22 cellular contexts compared by ENCODE assay signal in genomic region chr7:118478931-118479330, GRCh38.
"Had no signal": no experiment of that assay in that cellular context is flagged by ENCODE, and none has a peak within 500 bp of the region (broad histone marks: within the 10 kb centered on the region; RNA-seq: fewer than 3 reads in every experiment).

No MANE protein-coding gene starts in this region.

- H3K4me3 Mint-ChIP-seq: effector memory CD8-positive, alpha-beta T cell; naive thymus-derived CD4-positive, alpha-beta T cell; nephron progenitor cell; stimulated activated memory B cell treated with anti-CD40 and anti-IgM and Interleukin-4, amounts not matched to agents 10 μg/mL and 1 μg/mL and 100 μg/mL, for 72 hours; stimulated activated naive CD8-positive, alpha-beta T cell treated with anti-CD3 and anti-CD28 coated beads, Interleukin-15, Interleukin-2, amounts not matched to agents 100 ng/mL and 50 ng/mL, for 24 hours had no signal

- H3K4me1 ChIP-seq: esophagus squamous epithelium, gastroesophageal sphincter, spleen, tibial nerve, upper lobe of right lung, vagina had no signal

- H3K4me1 Mint-ChIP-seq: naive thymus-derived CD4-positive, alpha-beta T cell; nephron progenitor cell; stimulated activated memory B cell treated with anti-CD40 and anti-IgM and Interleukin-4, amounts not matched to agents 10 μg/mL and 1 μg/mL and 100 μg/mL, for 72 hours had no signal

- H3K27ac Mint-ChIP-seq: effector memory CD8-positive, alpha-beta T cell; naive thymus-derived CD4-positive, alpha-beta T cell; nephron progenitor cell; stimulated activated memory B cell treated with anti-CD40 and anti-IgM and Interleukin-4, amounts not matched to agents 10 μg/mL and 1 μg/mL and 100 μg/mL, for 72 hours; stimulated activated naive CD8-positive, alpha-beta T cell treated with anti-CD3 and anti-CD28 coated beads, Interleukin-15, Interleukin-2, amounts not matched to agents 100 ng/mL and 50 ng/mL, for 24 hours had no signal

- H3K36me3 Mint-ChIP-seq: naive thymus-derived CD4-positive, alpha-beta T cell; stimulated activated memory B cell treated with anti-CD40 and anti-IgM and Interleukin-4, amounts not matched to agents 10 μg/mL and 1 μg/mL and 100 μg/mL, for 72 hours had no signal

- H3K9me3 ChIP-seq: esophagus squamous epithelium, gastroesophageal sphincter, upper lobe of right lung, vagina had no signal

- H3K27ac ChIP-seq: epithelial cell of prostate, esophagus squamous epithelium, gastroesophageal sphincter, spleen, tibial nerve, upper lobe of right lung, vagina had no signal

- DNase-seq: effector memory CD8-positive, alpha-beta T cell; esophagus squamous epithelium; foreskin fibroblast; glutamatergic neuron; islet precursor cell; mammary epithelial cell; naive thymus-derived CD4-positive, alpha-beta T cell; nephron progenitor cell; posterior cingulate gyrus; spleen; stimulated activated CD4-positive, alpha-beta T cell treated with anti-CD3 and anti-CD28 coated beads, Interleukin-15, amount 100 ng/mL, for 24 hours; stimulated activated CD4-positive, alpha-beta T cell treated with anti-CD3 and anti-CD28 coated beads, Interleukin-1b, Interleukin-23, amount 100 ng/mL, for 48 hours; stimulated activated CD4-positive, alpha-beta T cell treated with anti-CD3 and anti-CD28 coated beads, Interleukin-4, amount 100 ng/mL, for 24 hours; upper lobe of right lung had no signal

- H3K36me3 ChIP-seq: esophagus squamous epithelium, gastroesophageal sphincter, spleen, tibial nerve, upper lobe of right lung, vagina had no signal

- H3K4me3 ChIP-seq: esophagus squamous epithelium, gastroesophageal sphincter, spleen, tibial nerve, upper lobe of right lung, vagina had no signal

- ATAC-seq: effector memory CD8-positive, alpha-beta T cell; gastroesophageal sphincter; left lobe of liver; naive thymus-derived CD4-positive, alpha-beta T cell; sciatic nerve; stimulated activated memory B cell treated with anti-CD40 and anti-IgM and Interleukin-4, amounts not matched to agents 10 μg/mL and 1 μg/mL and 100 μg/mL, for 72 hours; upper lobe of right lung had no signal

- H3K27me3 Mint-ChIP-seq: effector memory CD8-positive, alpha-beta T cell; naive thymus-derived CD4-positive, alpha-beta T cell; stimulated activated memory B cell treated with anti-CD40 and anti-IgM and Interleukin-4, amounts not matched to agents 10 μg/mL and 1 μg/mL and 100 μg/mL, for 72 hours; stimulated activated naive CD8-positive, alpha-beta T cell treated with anti-CD3 and anti-CD28 coated beads, Interleukin-15, Interleukin-2, amounts not matched to agents 100 ng/mL and 50 ng/mL, for 24 hours had no signal

- H3K27me3 ChIP-seq: esophagus squamous epithelium, gastroesophageal sphincter, spleen, tibial nerve, upper lobe of right lung, vagina had no signal
